21 cellular contexts compared by ENCODE assay signal in the genomic region with DNA sequence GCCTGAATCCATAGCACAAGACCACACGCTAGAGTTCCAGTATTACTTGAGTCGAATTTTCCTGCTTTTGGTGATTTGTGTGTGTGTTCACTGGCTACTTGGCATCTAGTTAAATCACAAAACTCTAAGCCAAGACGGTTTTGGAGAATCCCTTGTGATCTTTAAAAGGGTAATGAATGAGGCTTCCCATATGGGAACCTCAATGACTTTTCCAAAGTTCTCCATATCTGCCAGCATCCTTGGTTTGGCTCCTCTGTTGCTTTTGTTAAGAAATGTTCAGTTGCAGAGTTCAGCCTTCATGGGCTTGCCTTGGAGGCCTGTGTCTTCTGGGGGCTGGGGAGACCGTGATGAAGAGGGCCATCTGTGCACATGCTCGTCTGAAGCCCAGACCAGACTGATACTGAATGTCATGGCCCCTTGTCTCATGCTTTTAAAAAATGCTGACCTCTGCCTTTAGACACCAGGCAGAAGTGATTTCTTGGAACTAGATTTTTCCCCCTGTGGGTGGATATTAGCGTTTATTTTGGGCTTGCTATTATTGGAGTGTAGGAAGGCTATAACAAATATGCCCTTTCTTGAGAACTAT.
DNase-seq lines count a peak whose midpoint lies in the region; ATAC-seq and TF ChIP-seq lines count a peak whose summit lies in the region.
"Had no signal": no experiment of that assay in that cellular context is flagged by ENCODE, and none has a peak within 500 bp of the region (broad histone marks: within the 10 kb centered on the region; RNA-seq: fewer than 3 reads in every experiment).

No MANE protein-coding gene starts in this region.

- H3K4me3 ChIP-seq in hepatocyte (no peak overlapping the region), aorta (ENCODE audit: low read length in 2 of 2) (no peak overlapping the region), sigmoid colon (no peak overlapping the region)

- DNase-seq in Right ventricle myocardium inferior (ENCODE audit: missing footprints) (no peak), cardiac septum (ENCODE audit: low spot score) (no peak), hepatocyte (ENCODE audit: low spot score) (no peak), aorta (peak in 1 of 2 donors; percentile 58), anterior cingulate cortex (lab: John Stamatoyannopoulos, UW) (no peak), sigmoid colon (no peak)
- DNase-seq in activated T-cell treated with anti-CD3 and anti-CD28 coated beads, Interleukin-2, amount 50 U/mL, for 24 hours: no peak
- DNase-seq: activated CD4-positive, alpha-beta memory T cell treated with anti-CD3 and anti-CD28 coated beads, Interleukin-2, amount 10 ng/mL, durations not matched to agents 7 days and 5 days; activated T-cell treated with anti-CD3 and anti-CD28 coated beads, Interleukin-2, amount 50 U/mL, for 4 hours; midbrain; MV-4-11; NCI-H2029; NCI-H510A; stimulated activated CD4-positive, alpha-beta T cell treated with anti-CD3 and anti-CD28 coated beads, Interleukin-4, amount 100 ng/mL, for 1 hour; WERI-Rb-1 had no signal

- no peak for TF ChIP-seq POLR2A in sigmoid colon (IDR thresholded peaks at IDR 0.05)

- peaks cover 77% of the 10 kb centered on the region for H3K4me1 Mint-ChIP-seq in nephron
- H3K4me1 Mint-ChIP-seq in activated T-cell treated with anti-CD3 and anti-CD28 coated beads, Interleukin-2, amount 50 U/mL, for 24 hours (ENCODE audit: low read depth): no peaks in the 10 kb centered on the region
- H3K4me1 Mint-ChIP-seq: activated naive CD4-positive, alpha-beta T cell treated with anti-CD3 and anti-CD28 coated beads, Interleukin-2, amount 50 U/mL, for 24 hours had no signal

- TF ChIP-seq EP300 in sigmoid colon (IDR thresholded peaks at IDR 0.05): no peak

- H3K36me3 ChIP-seq in hepatocyte (replicated peaks; ENCODE audit: insufficient read depth, low read depth) (no peaks in the 10 kb centered on the region), aorta (ENCODE audit: control insufficient read depth in 1 of 2, insufficient read depth in 2 of 2, low read length in 1 of 2) (no peaks in the 10 kb centered on the region), sigmoid colon (no peaks in the 10 kb centered on the region)
- H3K36me3 ChIP-seq: neutrophil, WERI-Rb-1 had no signal

- H3K4me2 ChIP-seq in hepatocyte: no peak overlapping the region

- peaks cover 12% of the 10 kb centered on the region for H3K36me3 Mint-ChIP-seq in nephron (ENCODE audit: low read depth)
- no peaks in the 10 kb centered on the region for H3K36me3 Mint-ChIP-seq in activated T-cell treated with anti-CD3 and anti-CD28 coated beads, Interleukin-2, amount 50 U/mL, for 24 hours (ENCODE audit: low read depth)
- H3K36me3 Mint-ChIP-seq: activated naive CD4-positive, alpha-beta T cell treated with anti-CD3 and anti-CD28 coated beads, Interleukin-2, amount 50 U/mL, for 24 hours had no signal

- TF ChIP-seq CTCF in hepatocyte (IDR thresholded peaks at IDR 0.05; ENCODE audit: poor library complexity) (no peak), nephron (IDR thresholded peaks at IDR 0.05; ENCODE audit: unreplicated experiment in 3 of 3) (no peak), sigmoid colon (IDR thresholded peaks at IDR 0.05) (no peak)

- ATAC-seq in Right ventricle myocardium inferior: peak; percentile 97
- peak; percentile 70 for ATAC-seq in aorta (ENCODE audit: low FRiP score)
- ATAC-seq: activated T-cell treated with anti-CD3 and anti-CD28 coated beads, Interleukin-2, amount 50 U/mL, for 4 hours; HCT116 had no signal

- no peaks in the 10 kb centered on the region for H3K9me2 ChIP-seq in hepatocyte (replicated peaks; ENCODE audit: insufficient read depth)

- peaks cover 31% of the 10 kb centered on the region for H3K79me2 ChIP-seq in hepatocyte

- H2AFZ ChIP-seq in hepatocyte: no peak overlapping the region

- H3K27ac ChIP-seq in hepatocyte (peak overlapping the region; percentile 23), aorta (ENCODE audit: low read depth in 1 of 2, low read length in 2 of 2) (peak overlapping the region; percentile 31 to 95), sigmoid colon (peak overlapping the region in 1 of 4 donors; percentile 54)
- H3K27ac ChIP-seq: 22Rv1, neutrophil, RWPE1, WERI-Rb-1 had no signal

- H3K27me3 ChIP-seq in hepatocyte (no peaks in the 10 kb centered on the region), aorta (ENCODE audit: control insufficient read depth in 1 of 2, insufficient read depth in 2 of 2, low read length in 1 of 2) (no peaks in the 10 kb centered on the region), sigmoid colon (no peaks in the 10 kb centered on the region)
- H3K27me3 ChIP-seq: neutrophil had no signal

- peak overlapping the region; percentile 83 to 94 (median 89) for H3K27ac Mint-ChIP-seq in nephron
- no peak overlapping the region for H3K27ac Mint-ChIP-seq in activated T-cell treated with anti-CD3 and anti-CD28 coated beads, Interleukin-2, amount 50 U/mL, for 24 hours
- H3K27ac Mint-ChIP-seq: activated CD4-positive, alpha-beta memory T cell treated with anti-CD3 and anti-CD28 coated beads, Interleukin-2, amount 10 ng/mL, durations not matched to agents 7 days and 5 days; activated naive CD4-positive, alpha-beta T cell treated with anti-CD3 and anti-CD28 coated beads, Interleukin-2, amount 50 U/mL, for 24 hours had no signal

- H3K4me1 ChIP-seq in hepatocyte (ENCODE audit: insufficient read depth) (peaks cover 6% of the 10 kb centered on the region), aorta (ENCODE audit: control insufficient read depth in 1 of 2, insufficient read depth in 2 of 2, low read length in 2 of 2) (peaks cover 12 to 24% of the 10 kb centered on the region in 2 donors), sigmoid colon (peaks cover 0 to 80% (median 46%) of the 10 kb centered on the region in 4 donors)

- intact Hi-C loops in Right ventricle myocardium inferior (cut with DNase I) (no loop called here), cardiac septum (cut with DNase I) (no loop called here), aorta (cut with DNase I) (no loop called here), sigmoid colon (cut with DNase I) (no loop called here)

- H3K27me3 Mint-ChIP-seq in nephron (ENCODE audit: low read depth): no peaks in the 10 kb centered on the region
- peaks cover 5% of the 10 kb centered on the region for H3K27me3 Mint-ChIP-seq in activated T-cell treated with anti-CD3 and anti-CD28 coated beads, Interleukin-2, amount 50 U/mL, for 24 hours
- H3K27me3 Mint-ChIP-seq: activated CD4-positive, alpha-beta memory T cell treated with anti-CD3 and anti-CD28 coated beads, Interleukin-2, amount 10 ng/mL, durations not matched to agents 7 days and 5 days had no signal

- WGBS in hepatocyte (ENCODE audit: low lambda C conversion rate, missing lambda C conversion rate): 72% methylated on average over 6 of the region's 6 CpGs
- WGBS in aorta, 2 donors: 8 to 11% methylated on average over 6 of the region's 6 CpGs
- WGBS in sigmoid colon, 2 donors: 73 to 75% methylated on average over 6 of the region's 6 CpGs

- no peaks in the 10 kb centered on the region for H3K9me3 Mint-ChIP-seq in nephron
- H3K9me3 Mint-ChIP-seq in activated T-cell treated with anti-CD3 and anti-CD28 coated beads, Interleukin-2, amount 50 U/mL, for 24 hours: no peaks in the 10 kb centered on the region
- H3K9me3 Mint-ChIP-seq: activated CD4-positive, alpha-beta memory T cell treated with anti-CD3 and anti-CD28 coated beads, Interleukin-2, amount 10 ng/mL, durations not matched to agents 7 days and 5 days; activated T-cell treated with anti-CD3 and anti-CD28 coated beads, Interleukin-2, amount 50 U/mL, for 4 hours had no signal

- H3K4me3 Mint-ChIP-seq in nephron: no peak overlapping the region
- no peak overlapping the region for H3K4me3 Mint-ChIP-seq in activated T-cell treated with anti-CD3 and anti-CD28 coated beads, Interleukin-2, amount 50 U/mL, for 24 hours
- H3K4me3 Mint-ChIP-seq: activated CD4-positive, alpha-beta memory T cell treated with anti-CD3 and anti-CD28 coated beads, Interleukin-2, amount 10 ng/mL, durations not matched to agents 7 days and 5 days; activated naive CD4-positive, alpha-beta T cell treated with anti-CD3 and anti-CD28 coated beads, Interleukin-2, amount 50 U/mL, for 24 hours; activated T-cell treated with anti-CD3 and anti-CD28 coated beads, Interleukin-2, amount 50 U/mL, for 4 hours had no signal

- H3K9me3 ChIP-seq in hepatocyte (ENCODE audit: low read depth) (no peaks in the 10 kb centered on the region), aorta (ENCODE audit: control insufficient read depth, low read length) (no peaks in the 10 kb centered on the region), sigmoid colon (no peaks in the 10 kb centered on the region)
- H3K9me3 ChIP-seq: neutrophil had no signal

- no peaks in the 10 kb centered on the region for H4K20me1 ChIP-seq in hepatocyte (ENCODE audit: insufficient read depth, poor library complexity, severe bottlenecking)
